8 cellular contexts compared by ENCODE assay signal in the genomic region with DNA sequence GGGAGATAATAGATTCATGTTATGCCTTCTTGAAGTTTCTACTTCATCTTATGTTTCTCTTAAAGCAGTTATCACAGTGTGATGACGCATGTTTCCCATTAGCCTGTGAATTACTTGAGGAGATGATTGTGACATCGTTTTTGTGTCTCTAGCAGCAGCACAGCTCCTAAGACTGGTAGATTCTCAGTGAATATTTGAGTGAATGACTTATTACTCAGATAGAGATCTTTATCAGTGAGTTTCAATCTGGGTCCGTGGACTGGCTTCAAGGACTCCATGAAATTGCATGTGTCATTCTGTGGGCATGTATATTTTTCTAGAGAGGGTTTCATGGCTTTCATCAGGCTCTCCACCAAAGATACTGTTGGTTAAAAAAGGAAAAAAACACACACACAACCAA. TPM values are rescaled to one million over a fixed set of nuclear protein-coding genes. Genes with fewer than 3 reads are reported as not detected.
DNase-seq lines count a peak whose midpoint lies in the region; ATAC-seq and TF ChIP-seq lines count a peak whose summit lies in the region.

No MANE protein-coding gene starts in this region.

- no peak overlapping the region for H3K4me3 ChIP-seq in foreskin fibroblast (ENCODE audit: low read depth in 1 of 2, low read length in 2 of 2)

- peaks cover 82% of the 10 kb centered on the region for H3K4me1 Mint-ChIP-seq in activated CD8-positive, alpha-beta memory T cell treated with anti-CD3 and anti-CD28 coated beads, Interleukin-2, amount 10 ng/mL, durations not matched to agents 7 days and 5 days
- H3K4me1 Mint-ChIP-seq in activated CD4-positive, alpha-beta memory T cell treated with anti-CD3 and anti-CD28 coated beads, Interleukin-2, amount 10 ng/mL, durations not matched to agents 7 days and 5 days = peaks cover 78% of the 10 kb centered on the region

- H3K9me3 Mint-ChIP-seq in activated CD8-positive, alpha-beta memory T cell treated with anti-CD3 and anti-CD28 coated beads, Interleukin-2, amount 10 ng/mL, durations not matched to agents 7 days and 5 days (ENCODE audit: low read depth) = no peaks in the 10 kb centered on the region
- H3K9me3 Mint-ChIP-seq in activated CD4-positive, alpha-beta memory T cell treated with anti-CD3 and anti-CD28 coated beads, Interleukin-2, amount 10 ng/mL, durations not matched to agents 7 days and 5 days = peaks cover 6% of the 10 kb centered on the region

- H3K27ac ChIP-seq in temporal lobe (ENCODE audit: low read depth, low read length) = peak overlapping the region; percentile 99

- H3K27ac Mint-ChIP-seq in activated CD8-positive, alpha-beta memory T cell treated with anti-CD3 and anti-CD28 coated beads, Interleukin-2, amount 10 ng/mL, durations not matched to agents 7 days and 5 days = peak overlapping the region; percentile 94
- peak overlapping the region; percentile 97 for H3K27ac Mint-ChIP-seq in activated CD4-positive, alpha-beta memory T cell treated with anti-CD3 and anti-CD28 coated beads, Interleukin-2, amount 10 ng/mL, durations not matched to agents 7 days and 5 days

- peak; percentile 43 for DNase-seq in activated CD8-positive, alpha-beta memory T cell treated with anti-CD3 and anti-CD28 coated beads, Interleukin-2, amount 10 ng/mL, durations not matched to agents 7 days and 5 days
- DNase-seq in activated CD8-positive, alpha-beta memory T cell treated with anti-CD3 and anti-CD28 coated beads, Interleukin-2, amount 50 U/mL, for 4 hours = no peak
- no peak for DNase-seq in activated CD4-positive, alpha-beta memory T cell treated with anti-CD3 and anti-CD28 coated beads, Interleukin-2, amount 10 ng/mL, durations not matched to agents 7 days and 5 days
- DNase-seq in foreskin fibroblast (peak; percentile 93), NCI-H146 (lab: John Stamatoyannopoulos, UW) (no peak)

- no peak for TF ChIP-seq CTCF in foreskin fibroblast (IDR thresholded peaks at IDR 0.05; ENCODE audit: low read depth, low read length)

- POLR2A ChIA-PET in activated CD4-positive, alpha-beta memory T cell treated with anti-CD3 and anti-CD28 coated beads, Interleukin-2, amount 10 ng/mL, durations not matched to agents 7 days and 5 days (lab: Charles Lee) = interaction anchor here (0.7 to 3.8 kb wide), 14 partner anchors 8 to 729 kb away, joined by 3 to 39 read pairs (median 9); a partner anchor contains a TSS

- ATAC-seq in activated CD8-positive, alpha-beta memory T cell treated with anti-CD3 and anti-CD28 coated beads, Interleukin-2, amount 10 ng/mL, durations not matched to agents 7 days and 5 days = peak; percentile 29
- no peak for ATAC-seq in HG03354 (IDR thresholded peaks at IDR 0.05; ENCODE audit: poor library complexity, severe bottlenecking, unreplicated experiment)
- ATAC-seq in GM19452 (IDR thresholded peaks at IDR 0.05; ENCODE audit: unreplicated experiment) = no peak

- peaks cover 30% of the 10 kb centered on the region for H3K36me3 Mint-ChIP-seq in activated CD8-positive, alpha-beta memory T cell treated with anti-CD3 and anti-CD28 coated beads, Interleukin-2, amount 10 ng/mL, durations not matched to agents 7 days and 5 days
- H3K36me3 Mint-ChIP-seq in activated CD4-positive, alpha-beta memory T cell treated with anti-CD3 and anti-CD28 coated beads, Interleukin-2, amount 10 ng/mL, durations not matched to agents 7 days and 5 days (ENCODE audit: low read depth) = peaks cover 28% of the 10 kb centered on the region

- H3K4me3 Mint-ChIP-seq in activated CD8-positive, alpha-beta memory T cell treated with anti-CD3 and anti-CD28 coated beads, Interleukin-2, amount 10 ng/mL, durations not matched to agents 7 days and 5 days = peak overlapping the region; percentile 58
- H3K4me3 Mint-ChIP-seq in activated CD4-positive, alpha-beta memory T cell treated with anti-CD3 and anti-CD28 coated beads, Interleukin-2, amount 10 ng/mL, durations not matched to agents 7 days and 5 days = peak overlapping the region; percentile 64

- no peaks in the 10 kb centered on the region for H3K27me3 Mint-ChIP-seq in activated CD8-positive, alpha-beta memory T cell treated with anti-CD3 and anti-CD28 coated beads, Interleukin-2, amount 10 ng/mL, durations not matched to agents 7 days and 5 days
- H3K27me3 Mint-ChIP-seq in activated CD4-positive, alpha-beta memory T cell treated with anti-CD3 and anti-CD28 coated beads, Interleukin-2, amount 10 ng/mL, durations not matched to agents 7 days and 5 days = no peaks in the 10 kb centered on the region

- CTCF ChIA-PET in activated CD8-positive, alpha-beta memory T cell treated with anti-CD3 and anti-CD28 coated beads, Interleukin-2, amount 10 ng/mL, durations not matched to agents 7 days and 5 days (lab: Charles Lee) = interaction anchor here (1.1 to 2.3 kb wide), 9 partner anchors 14 to 258 kb away, joined by 3 to 14 read pairs (median 4); no protein-coding TSS in a partner anchor
- CTCF ChIA-PET in activated CD4-positive, alpha-beta memory T cell treated with anti-CD3 and anti-CD28 coated beads, Interleukin-2, amount 10 ng/mL, durations not matched to agents 7 days and 5 days (lab: Charles Lee) = interaction anchor here (1.0 to 2.0 kb wide), 4 partner anchors 29 to 77 kb away, joined by 4 to 14 read pairs (median 10); no protein-coding TSS in a partner anchor

RNA-seq across cellular contexts. Expression of a gene that starts 29.9 kb away (rescaled TPM):
- total RNA-seq in activated CD8-positive, alpha-beta memory T cell treated with anti-CD3 and anti-CD28 coated beads, Interleukin-2, amount 10 ng/mL, durations not matched to agents 7 days and 5 days = 10 to 100 TPM in 1 of 2 experiments, 1 to 10 TPM in 1; 9.9 to 12.3 TPM
- total RNA-seq in activated CD4-positive, alpha-beta memory T cell treated with anti-CD3 and anti-CD28 coated beads, Interleukin-2, amount 10 ng/mL, durations not matched to agents 7 days and 5 days = 10 to 100 TPM; 17.1 to 18.4 TPM
- total RNA-seq in temporal lobe = 7.4 TPM

Comparison
In these comparisons a context has a peak if more than half of its experiments do, and no peak if none do; other contexts are left out.
1. DNase-seq: peak in activated CD8-positive, alpha-beta memory T cell treated with anti-CD3 and anti-CD28 coated beads, Interleukin-2, amount 10 ng/mL, durations not matched to agents 7 days and 5 days (single experiment) and foreskin fibroblast (2 of 2); none in activated CD8-positive, alpha-beta memory T cell treated with anti-CD3 and anti-CD28 coated beads, Interleukin-2, amount 50 U/mL, for 4 hours (single experiment), activated CD4-positive, alpha-beta memory T cell treated with anti-CD3 and anti-CD28 coated beads, Interleukin-2, amount 10 ng/mL, durations not matched to agents 7 days and 5 days (single experiment) and NCI-H146 (single experiment).